Comparison of ENCODE assay signal across 1 cellular context in the genomic region with DNA sequence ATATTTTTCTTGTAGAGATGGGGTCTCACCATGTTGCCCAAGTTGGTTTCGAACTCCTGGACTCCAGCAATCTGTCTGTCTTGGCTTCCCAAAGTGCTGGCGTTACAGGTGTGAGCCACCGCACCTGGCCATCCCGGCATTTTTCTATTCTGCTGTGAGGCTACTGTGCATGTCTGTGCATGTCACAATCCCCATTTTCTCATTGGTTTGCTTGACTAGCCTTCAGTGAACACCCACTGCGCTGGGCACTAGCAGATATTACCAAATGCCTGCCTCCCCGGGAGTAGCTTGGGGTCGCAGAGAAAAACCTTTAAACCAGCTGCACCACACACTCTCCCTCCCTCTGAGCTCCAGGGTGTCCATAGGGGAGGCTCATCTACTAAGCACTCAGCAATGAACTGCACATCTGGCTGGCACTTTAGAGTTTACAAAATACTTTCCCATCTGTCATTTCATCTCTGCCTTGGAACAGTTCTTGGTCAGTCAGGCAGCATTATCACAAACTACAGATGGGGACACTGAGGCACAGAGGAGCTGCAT.
TF ChIP-seq lines count a peak whose summit lies in the region.

No MANE protein-coding gene starts in this region.

TF ChIP-seq in liver, 16 proteins besides CTCF, POLR2A, EP300 and RAD21 (continued from another document):
- TF ChIP-seq EGR1 (IDR thresholded peaks at IDR 0.05; ENCODE audit: low read depth in 2 of 2) (no peak), GABPA (IDR thresholded peaks at IDR 0.05 in 1 of 2, conservative IDR thresholded peaks at IDR 0.05 in 1 of 2) (no peak), HNF4A (conservative IDR thresholded peaks at IDR 0.05) (no peak), NR2F2 (IDR thresholded peaks at IDR 0.05) (no peak), RXRA (IDR thresholded peaks at IDR 0.05) (no peak)
